23 cellular contexts compared by ENCODE assay signal in the genomic region with DNA sequence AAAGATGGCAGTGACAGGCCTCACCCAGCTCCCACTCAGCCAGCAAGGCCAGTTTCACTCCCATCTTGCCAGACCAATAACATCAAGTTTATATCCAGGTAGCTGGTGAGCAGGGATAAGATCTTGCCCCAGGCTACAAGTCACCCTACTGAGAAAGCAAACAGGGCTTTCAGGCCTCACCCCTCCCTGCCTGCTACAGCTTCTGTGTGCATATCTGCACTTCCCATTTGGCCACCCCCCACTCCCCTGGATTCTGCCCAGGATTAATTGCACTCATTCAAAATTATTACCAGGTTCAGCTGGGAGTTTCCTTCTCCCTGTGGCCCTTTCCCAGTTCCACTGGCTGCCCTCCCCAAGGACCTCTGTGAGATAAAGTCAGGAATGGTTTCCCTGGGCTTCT.
DNase-seq lines count a peak whose midpoint lies in the region; TF ChIP-seq lines count a peak whose summit lies in the region.
"Had no signal": no experiment of that assay in that cellular context is flagged by ENCODE, and none has a peak within 500 bp of the region (broad histone marks: within the 10 kb centered on the region; RNA-seq: fewer than 3 reads in every experiment).

No MANE protein-coding gene starts in this region.

- CTCF ChIA-PET in GM10248 (lab: Yijun Ruan, JAX), result interaction anchor here (1.0 kb wide), 1 partner anchor 23 kb away, joined by 3 read pairs; no protein-coding TSS in a partner anchor

- TF ChIP-seq CTCF in neural crest cell (conservative IDR thresholded peaks at IDR 0.05) (no peak), GM10248 (IDR thresholded peaks at IDR 0.05; ENCODE audit: control extremely low read depth, extremely low read depth, low read depth, missing control alignments) (no peak)

- peak overlapping the region; percentile 50 for H3K27ac Mint-ChIP-seq in neural crest cell (ENCODE audit: unreplicated experiment)
- H3K27ac Mint-ChIP-seq: CD4-positive, CD25-positive, alpha-beta regulatory T cell had no signal

- no peaks in the 10 kb centered on the region for H3K27me3 Mint-ChIP-seq in neural crest cell (ENCODE audit: low read depth)
- H3K27me3 Mint-ChIP-seq: CD4-positive, CD25-positive, alpha-beta regulatory T cell had no signal

- H3K9me3 Mint-ChIP-seq in neural crest cell, result peaks cover 19% of the 10 kb centered on the region

- no peaks in the 10 kb centered on the region for H3K4me1 Mint-ChIP-seq in neural crest cell
- H3K4me1 Mint-ChIP-seq: CD4-positive, CD25-positive, alpha-beta regulatory T cell had no signal

- H3K4me3 Mint-ChIP-seq in neural crest cell, result no peak overlapping the region
- H3K4me3 Mint-ChIP-seq: CD4-positive, CD25-positive, alpha-beta regulatory T cell had no signal

- DNase-seq in NCI-H1417 (lab: John Stamatoyannopoulos, UW), result peak in 2 of 3 experiments; percentile 68 to 88
- no peak for DNase-seq in NCI-H1417 treated with DMSO at 0.1 percent for 48 hours (lab: John Stamatoyannopoulos, UW)
- DNase-seq in ELF-1 (ENCODE audit: low read depth, low spot score), result peak; percentile 64
- peak; percentile 25 to 71 for DNase-seq in NCI-H2081 (lab: John Stamatoyannopoulos, UW)
- DNase-seq in neural crest cell (ENCODE audit: low read depth, low spot score), result no peak
- no peak for DNase-seq in GM10248 (ENCODE audit: extremely low spot score)
- no peak for DNase-seq in activated CD4-positive, alpha-beta T cell treated with anti-CD3 and anti-CD28 coated beads for 4 hours
- DNase-seq: 8988T; ACHN; CD4-positive, CD25-positive, alpha-beta regulatory T cell; DMS53; HCEC 1CT; IMR-90; KG1; NCI-H1048; NCI-H1436; NCI-H1930; NCI-H510A; NCI-H774; PC-9; Right ventricle myocardium superior; RPMI8226; T-helper 1 cell had no signal

- peaks cover 5% of the 10 kb centered on the region for H3K36me3 Mint-ChIP-seq in neural crest cell (ENCODE audit: low read depth)
- H3K36me3 Mint-ChIP-seq: CD4-positive, CD25-positive, alpha-beta regulatory T cell had no signal

- POLR2A ChIA-PET in GM10248 (lab: Yijun Ruan, JAX), result no interaction called here

Comparison
In these comparisons a context has a peak if more than half of its experiments do, and no peak if none do; other contexts are left out.
1. DNase-seq: peak in NCI-H1417 (2 of 3), ELF-1 (single experiment) and NCI-H2081 (2 of 2); none in NCI-H1417 treated with DMSO at 0.1 percent for 48 hours (single experiment), neural crest cell (single experiment), GM10248 (single experiment) and activated CD4-positive, alpha-beta T cell treated with anti-CD3 and anti-CD28 coated beads for 4 hours (0 of 2).